ENCODE assay signal across 1 cellular context in the genomic region with DNA sequence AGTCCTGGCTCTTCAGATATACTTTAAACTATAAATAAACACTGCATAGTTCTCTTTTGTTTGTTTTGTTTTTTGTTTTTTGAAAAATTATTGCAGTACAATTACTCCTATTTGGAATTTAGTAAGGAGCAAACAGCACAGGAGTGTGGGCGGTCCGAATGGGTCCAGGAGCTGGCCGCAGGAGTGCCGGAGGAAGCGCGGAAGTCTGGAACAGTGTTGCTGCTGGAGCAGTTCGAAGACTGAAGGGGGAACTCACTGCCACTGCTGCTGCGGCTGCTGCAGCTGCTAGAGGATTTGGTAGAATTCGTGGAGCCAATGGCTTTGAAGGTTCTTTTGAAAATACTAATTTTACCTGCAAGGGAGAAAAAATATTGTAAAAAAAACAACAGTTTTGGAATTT.
TF ChIP-seq lines count a peak whose summit lies in the region.

No MANE protein-coding gene starts in this region.

TF ChIP-seq in WTC11, 78 proteins besides CTCF, POLR2A, EP300 and RAD21:
- TF ChIP-seq, protein P1, sequence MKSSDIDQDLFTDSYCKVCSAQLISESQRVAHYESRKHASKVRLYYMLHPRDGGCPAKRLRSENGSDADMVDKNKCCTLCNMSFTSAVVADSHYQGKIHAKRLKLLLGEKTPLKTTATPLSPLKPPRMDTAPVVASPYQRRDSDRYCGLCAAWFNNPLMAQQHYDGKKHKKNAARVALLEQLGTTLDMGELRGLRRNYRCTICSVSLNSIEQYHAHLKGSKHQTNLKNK (CRISPR knock-in tag; IDR thresholded peaks at IDR 0.05): no peak
- TF ChIP-seq, protein P2, sequence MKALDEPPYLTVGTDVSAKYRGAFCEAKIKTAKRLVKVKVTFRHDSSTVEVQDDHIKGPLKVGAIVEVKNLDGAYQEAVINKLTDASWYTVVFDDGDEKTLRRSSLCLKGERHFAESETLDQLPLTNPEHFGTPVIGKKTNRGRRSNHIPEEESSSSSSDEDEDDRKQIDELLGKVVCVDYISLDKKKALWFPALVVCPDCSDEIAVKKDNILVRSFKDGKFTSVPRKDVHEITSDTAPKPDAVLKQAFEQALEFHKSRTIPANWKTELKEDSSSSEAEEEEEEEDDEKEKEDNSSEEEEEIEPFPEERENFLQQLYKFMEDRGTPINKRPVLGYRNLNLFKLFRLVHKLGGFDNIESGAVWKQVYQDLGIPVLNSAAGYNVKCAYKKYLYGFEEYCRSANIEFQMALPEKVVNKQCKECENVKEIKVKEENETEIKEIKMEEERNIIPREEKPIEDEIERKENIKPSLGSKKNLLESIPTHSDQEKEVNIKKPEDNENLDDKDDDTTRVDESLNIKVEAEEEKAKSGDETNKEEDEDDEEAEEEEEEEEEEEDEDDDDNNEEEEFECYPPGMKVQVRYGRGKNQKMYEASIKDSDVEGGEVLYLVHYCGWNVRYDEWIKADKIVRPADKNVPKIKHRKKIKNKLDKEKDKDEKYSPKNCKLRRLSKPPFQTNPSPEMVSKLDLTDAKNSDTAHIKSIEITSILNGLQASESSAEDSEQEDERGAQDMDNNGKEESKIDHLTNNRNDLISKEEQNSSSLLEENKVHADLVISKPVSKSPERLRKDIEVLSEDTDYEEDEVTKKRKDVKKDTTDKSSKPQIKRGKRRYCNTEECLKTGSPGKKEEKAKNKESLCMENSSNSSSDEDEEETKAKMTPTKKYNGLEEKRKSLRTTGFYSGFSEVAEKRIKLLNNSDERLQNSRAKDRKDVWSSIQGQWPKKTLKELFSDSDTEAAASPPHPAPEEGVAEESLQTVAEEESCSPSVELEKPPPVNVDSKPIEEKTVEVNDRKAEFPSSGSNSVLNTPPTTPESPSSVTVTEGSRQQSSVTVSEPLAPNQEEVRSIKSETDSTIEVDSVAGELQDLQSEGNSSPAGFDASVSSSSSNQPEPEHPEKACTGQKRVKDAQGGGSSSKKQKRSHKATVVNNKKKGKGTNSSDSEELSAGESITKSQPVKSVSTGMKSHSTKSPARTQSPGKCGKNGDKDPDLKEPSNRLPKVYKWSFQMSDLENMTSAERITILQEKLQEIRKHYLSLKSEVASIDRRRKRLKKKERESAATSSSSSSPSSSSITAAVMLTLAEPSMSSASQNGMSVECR (CRISPR knock-in tag; IDR thresholded peaks at IDR 0.05; ENCODE audit: borderline replicate concordance): no peak
- TF ChIP-seq, protein P3, sequence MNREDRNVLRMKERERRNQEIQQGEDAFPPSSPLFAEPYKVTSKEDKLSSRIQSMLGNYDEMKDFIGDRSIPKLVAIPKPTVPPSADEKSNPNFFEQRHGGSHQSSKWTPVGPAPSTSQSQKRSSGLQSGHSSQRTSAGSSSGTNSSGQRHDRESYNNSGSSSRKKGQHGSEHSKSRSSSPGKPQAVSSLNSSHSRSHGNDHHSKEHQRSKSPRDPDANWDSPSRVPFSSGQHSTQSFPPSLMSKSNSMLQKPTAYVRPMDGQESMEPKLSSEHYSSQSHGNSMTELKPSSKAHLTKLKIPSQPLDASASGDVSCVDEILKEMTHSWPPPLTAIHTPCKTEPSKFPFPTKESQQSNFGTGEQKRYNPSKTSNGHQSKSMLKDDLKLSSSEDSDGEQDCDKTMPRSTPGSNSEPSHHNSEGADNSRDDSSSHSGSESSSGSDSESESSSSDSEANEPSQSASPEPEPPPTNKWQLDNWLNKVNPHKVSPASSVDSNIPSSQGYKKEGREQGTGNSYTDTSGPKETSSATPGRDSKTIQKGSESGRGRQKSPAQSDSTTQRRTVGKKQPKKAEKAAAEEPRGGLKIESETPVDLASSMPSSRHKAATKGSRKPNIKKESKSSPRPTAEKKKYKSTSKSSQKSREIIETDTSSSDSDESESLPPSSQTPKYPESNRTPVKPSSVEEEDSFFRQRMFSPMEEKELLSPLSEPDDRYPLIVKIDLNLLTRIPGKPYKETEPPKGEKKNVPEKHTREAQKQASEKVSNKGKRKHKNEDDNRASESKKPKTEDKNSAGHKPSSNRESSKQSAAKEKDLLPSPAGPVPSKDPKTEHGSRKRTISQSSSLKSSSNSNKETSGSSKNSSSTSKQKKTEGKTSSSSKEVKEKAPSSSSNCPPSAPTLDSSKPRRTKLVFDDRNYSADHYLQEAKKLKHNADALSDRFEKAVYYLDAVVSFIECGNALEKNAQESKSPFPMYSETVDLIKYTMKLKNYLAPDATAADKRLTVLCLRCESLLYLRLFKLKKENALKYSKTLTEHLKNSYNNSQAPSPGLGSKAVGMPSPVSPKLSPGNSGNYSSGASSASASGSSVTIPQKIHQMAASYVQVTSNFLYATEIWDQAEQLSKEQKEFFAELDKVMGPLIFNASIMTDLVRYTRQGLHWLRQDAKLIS (CRISPR knock-in tag; IDR thresholded peaks at IDR 0.05; ENCODE audit: borderline replicate concordance): no peak
- TF ChIP-seq, protein P4, sequence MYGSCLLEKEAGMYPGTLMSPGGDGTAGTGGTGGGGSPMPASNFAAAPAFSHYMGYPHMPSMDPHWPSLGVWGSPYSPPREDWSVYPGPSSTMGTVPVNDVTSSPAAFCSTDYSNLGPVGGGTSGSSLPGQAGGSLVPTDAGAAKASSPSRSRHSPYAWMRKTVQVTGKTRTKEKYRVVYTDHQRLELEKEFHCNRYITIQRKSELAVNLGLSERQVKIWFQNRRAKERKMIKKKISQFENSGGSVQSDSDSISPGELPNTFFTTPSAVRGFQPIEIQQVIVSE (CRISPR knock-in tag; IDR thresholded peaks at IDR 0.05; ENCODE audit: borderline replicate concordance): no peak
- TF ChIP-seq KAT7 (CRISPR knock-in tag; IDR thresholded peaks at IDR 0.05; ENCODE audit: borderline replicate concordance): no peak
- TF ChIP-seq FOXJ3 (CRISPR knock-in tag; IDR thresholded peaks at IDR 0.05; ENCODE audit: borderline replicate concordance): no peak
- no peak for TF ChIP-seq OVOL2 (CRISPR knock-in tag; IDR thresholded peaks at IDR 0.05; ENCODE audit: borderline replicate concordance)
- no peak for TF ChIP-seq ELF4 (CRISPR knock-in tag; IDR thresholded peaks at IDR 0.05; ENCODE audit: low read depth)
- TF ChIP-seq, protein P5, sequence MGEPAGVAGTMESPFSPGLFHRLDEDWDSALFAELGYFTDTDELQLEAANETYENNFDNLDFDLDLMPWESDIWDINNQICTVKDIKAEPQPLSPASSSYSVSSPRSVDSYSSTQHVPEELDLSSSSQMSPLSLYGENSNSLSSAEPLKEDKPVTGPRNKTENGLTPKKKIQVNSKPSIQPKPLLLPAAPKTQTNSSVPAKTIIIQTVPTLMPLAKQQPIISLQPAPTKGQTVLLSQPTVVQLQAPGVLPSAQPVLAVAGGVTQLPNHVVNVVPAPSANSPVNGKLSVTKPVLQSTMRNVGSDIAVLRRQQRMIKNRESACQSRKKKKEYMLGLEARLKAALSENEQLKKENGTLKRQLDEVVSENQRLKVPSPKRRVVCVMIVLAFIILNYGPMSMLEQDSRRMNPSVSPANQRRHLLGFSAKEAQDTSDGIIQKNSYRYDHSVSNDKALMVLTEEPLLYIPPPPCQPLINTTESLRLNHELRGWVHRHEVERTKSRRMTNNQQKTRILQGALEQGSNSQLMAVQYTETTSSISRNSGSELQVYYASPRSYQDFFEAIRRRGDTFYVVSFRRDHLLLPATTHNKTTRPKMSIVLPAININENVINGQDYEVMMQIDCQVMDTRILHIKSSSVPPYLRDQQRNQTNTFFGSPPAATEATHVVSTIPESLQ (CRISPR knock-in tag; IDR thresholded peaks at IDR 0.05): no peak
- TF ChIP-seq FOXK1 (CRISPR knock-in tag; IDR thresholded peaks at IDR 0.05): no peak
- TF ChIP-seq, protein P6, sequence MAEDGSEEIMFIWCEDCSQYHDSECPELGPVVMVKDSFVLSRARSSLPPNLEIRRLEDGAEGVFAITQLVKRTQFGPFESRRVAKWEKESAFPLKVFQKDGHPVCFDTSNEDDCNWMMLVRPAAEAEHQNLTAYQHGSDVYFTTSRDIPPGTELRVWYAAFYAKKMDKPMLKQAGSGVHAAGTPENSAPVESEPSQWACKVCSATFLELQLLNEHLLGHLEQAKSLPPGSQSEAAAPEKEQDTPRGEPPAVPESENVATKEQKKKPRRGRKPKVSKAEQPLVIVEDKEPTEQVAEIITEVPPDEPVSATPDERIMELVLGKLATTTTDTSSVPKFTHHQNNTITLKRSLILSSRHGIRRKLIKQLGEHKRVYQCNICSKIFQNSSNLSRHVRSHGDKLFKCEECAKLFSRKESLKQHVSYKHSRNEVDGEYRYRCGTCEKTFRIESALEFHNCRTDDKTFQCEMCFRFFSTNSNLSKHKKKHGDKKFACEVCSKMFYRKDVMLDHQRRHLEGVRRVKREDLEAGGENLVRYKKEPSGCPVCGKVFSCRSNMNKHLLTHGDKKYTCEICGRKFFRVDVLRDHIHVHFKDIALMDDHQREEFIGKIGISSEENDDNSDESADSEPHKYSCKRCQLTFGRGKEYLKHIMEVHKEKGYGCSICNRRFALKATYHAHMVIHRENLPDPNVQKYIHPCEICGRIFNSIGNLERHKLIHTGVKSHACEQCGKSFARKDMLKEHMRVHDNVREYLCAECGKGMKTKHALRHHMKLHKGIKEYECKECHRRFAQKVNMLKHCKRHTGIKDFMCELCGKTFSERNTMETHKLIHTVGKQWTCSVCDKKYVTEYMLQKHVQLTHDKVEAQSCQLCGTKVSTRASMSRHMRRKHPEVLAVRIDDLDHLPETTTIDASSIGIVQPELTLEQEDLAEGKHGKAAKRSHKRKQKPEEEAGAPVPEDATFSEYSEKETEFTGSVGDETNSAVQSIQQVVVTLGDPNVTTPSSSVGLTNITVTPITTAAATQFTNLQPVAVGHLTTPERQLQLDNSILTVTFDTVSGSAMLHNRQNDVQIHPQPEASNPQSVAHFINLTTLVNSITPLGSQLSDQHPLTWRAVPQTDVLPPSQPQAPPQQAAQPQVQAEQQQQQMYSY (CRISPR knock-in tag; IDR thresholded peaks at IDR 0.05): no peak
- TF ChIP-seq, protein P7, sequence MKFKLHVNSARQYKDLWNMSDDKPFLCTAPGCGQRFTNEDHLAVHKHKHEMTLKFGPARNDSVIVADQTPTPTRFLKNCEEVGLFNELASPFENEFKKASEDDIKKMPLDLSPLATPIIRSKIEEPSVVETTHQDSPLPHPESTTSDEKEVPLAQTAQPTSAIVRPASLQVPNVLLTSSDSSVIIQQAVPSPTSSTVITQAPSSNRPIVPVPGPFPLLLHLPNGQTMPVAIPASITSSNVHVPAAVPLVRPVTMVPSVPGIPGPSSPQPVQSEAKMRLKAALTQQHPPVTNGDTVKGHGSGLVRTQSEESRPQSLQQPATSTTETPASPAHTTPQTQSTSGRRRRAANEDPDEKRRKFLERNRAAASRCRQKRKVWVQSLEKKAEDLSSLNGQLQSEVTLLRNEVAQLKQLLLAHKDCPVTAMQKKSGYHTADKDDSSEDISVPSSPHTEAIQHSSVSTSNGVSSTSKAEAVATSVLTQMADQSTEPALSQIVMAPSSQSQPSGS (CRISPR knock-in tag; IDR thresholded peaks at IDR 0.05; ENCODE audit: borderline replicate concordance, low read depth): no peak
- TF ChIP-seq RORB (CRISPR knock-in tag; IDR thresholded peaks at IDR 0.05): no peak
TF ChIP-seq in WTC11: peak in this region for 0.
